23 cellular contexts compared by ENCODE assay signal in the genomic region with DNA sequence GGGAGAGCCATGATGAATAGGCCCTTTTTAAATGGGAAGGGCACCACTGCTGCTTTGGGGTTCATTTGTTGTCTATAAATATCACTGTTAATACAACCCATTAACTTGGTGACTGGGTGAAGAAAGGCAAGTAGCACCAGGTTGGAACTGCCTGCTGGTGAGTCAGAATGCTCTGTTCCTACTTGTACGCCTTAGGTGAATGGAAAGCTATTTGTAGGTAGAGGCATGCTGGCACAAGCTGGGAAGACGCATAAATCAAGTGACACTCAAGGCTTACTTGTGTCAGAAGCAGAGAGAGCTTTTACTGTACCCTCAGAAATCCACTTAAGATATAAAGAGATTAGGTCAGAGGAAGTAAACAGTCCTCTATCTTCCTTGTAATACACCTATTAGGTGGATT.
DNase-seq lines count a peak whose midpoint lies in the region; ATAC-seq and TF ChIP-seq lines count a peak whose summit lies in the region.
"Had no signal": no experiment of that assay in that cellular context is flagged by ENCODE, and none has a peak within 500 bp of the region (broad histone marks: within the 10 kb centered on the region; RNA-seq: fewer than 3 reads in every experiment).

No MANE protein-coding gene starts in this region.

- H3K4me1 ChIP-seq in esophagus squamous epithelium (peaks cover 12 to 83% (median 16%) of the 10 kb centered on the region in 3 donors), HAP-1 (no peaks in the 10 kb centered on the region)
- H3K4me1 ChIP-seq: esophagus muscularis mucosa, transverse colon had no signal

- CTCF ChIA-PET in activated CD4-positive, alpha-beta memory T cell treated with anti-CD3 and anti-CD28 coated beads, Interleukin-2, amount 10 ng/mL, durations not matched to agents 7 days and 5 days (lab: Charles Lee), result no interaction called here

- no peak overlapping the region for H3K4me3 Mint-ChIP-seq in activated CD4-positive, alpha-beta memory T cell treated with anti-CD3 and anti-CD28 coated beads, Interleukin-2, amount 10 ng/mL, durations not matched to agents 7 days and 5 days
- H3K4me3 Mint-ChIP-seq: GM23338; naive B cell; T-helper 1 cell treated with Interleukin-12 subunit alpha and Interleukin-12 subunit beta and Interleukin-4 antibody, amounts not matched to agents 30 μg/mL and 1 μg/mL, for 36 hours had no signal

- no peak overlapping the region for H3K4me3 ChIP-seq in esophagus squamous epithelium
- H3K4me3 ChIP-seq in skin epidermis, result no peak overlapping the region
- H3K4me3 ChIP-seq in HAP-1, result no peak overlapping the region
- H3K4me3 ChIP-seq: esophagus muscularis mucosa, GM23338, ovary, transverse colon had no signal

- H3K27me3 ChIP-seq in esophagus squamous epithelium (no peaks in the 10 kb centered on the region), HAP-1 (ENCODE audit: low read depth) (no peaks in the 10 kb centered on the region)
- H3K27me3 ChIP-seq: ovary, transverse colon had no signal

- no peaks in the 10 kb centered on the region for H3K9me3 Mint-ChIP-seq in activated CD4-positive, alpha-beta memory T cell treated with anti-CD3 and anti-CD28 coated beads, Interleukin-2, amount 10 ng/mL, durations not matched to agents 7 days and 5 days
- H3K9me3 Mint-ChIP-seq: GM23338; naive B cell; T-helper 1 cell treated with Interleukin-12 subunit alpha and Interleukin-12 subunit beta and Interleukin-4 antibody, amounts not matched to agents 30 μg/mL and 1 μg/mL, for 36 hours had no signal

- intact Hi-C loops in esophagus squamous epithelium (cut with DNase I), result no loop called here

- H3K36me3 ChIP-seq in esophagus squamous epithelium (no peaks in the 10 kb centered on the region), HAP-1 (replicated peaks) (no peaks in the 10 kb centered on the region)
- H3K36me3 ChIP-seq: esophagus muscularis mucosa, ovary, transverse colon had no signal

- no peaks in the 10 kb centered on the region for H3K4me1 Mint-ChIP-seq in activated CD4-positive, alpha-beta memory T cell treated with anti-CD3 and anti-CD28 coated beads, Interleukin-2, amount 10 ng/mL, durations not matched to agents 7 days and 5 days
- H3K4me1 Mint-ChIP-seq: GM23338, naive B cell had no signal

- peak; percentile 48 for DNase-seq in NCI-H1436 (lab: John Stamatoyannopoulos, UW)
- DNase-seq in NCI-H82 treated with DMSO at 0.1 percent for 48 hours (lab: John Stamatoyannopoulos, UW; ENCODE audit: unreplicated experiment), result peak; percentile 84
- DNase-seq in esophagus squamous epithelium (lab: John Stamatoyannopoulos, UW), result no peak
- DNase-seq in NCI-H2107 (lab: John Stamatoyannopoulos, UW), result no peak
- DNase-seq in activated CD4-positive, alpha-beta memory T cell treated with anti-CD3 and anti-CD28 coated beads, Interleukin-2, amount 10 ng/mL, durations not matched to agents 7 days and 5 days, result no peak
- no peak for DNase-seq in HAP-1 (ENCODE audit: low spot score in 2 of 2)
- DNase-seq: activated CD4-positive, alpha-beta T cell treated with anti-CD3 and anti-CD28 coated beads, Interleukin-2, amount 50 U/mL, for 48 hours; activated naive CD4-positive, alpha-beta T cell treated with Interleukin-2 at 50 U/mL for 16 hours; activated T-cell treated with anti-CD3 and anti-CD28 coated beads, Interleukin-2, amount 50 U/mL, for 1 hour; aorta; glutamatergic neuron; Karpas-422; naive B cell; NCI-H510A treated with DMSO at 0.1 percent for 48 hours; ovary; stimulated activated CD4-positive, alpha-beta T cell treated with anti-CD3 and anti-CD28 coated beads, Interleukin-2, amount 100 ng/mL, for 24 hours; stimulated activated naive CD4-positive, alpha-beta T cell treated with Interleukin-2 at 50 U/mL for 16 hours; transverse colon had no signal

- no peak overlapping the region for H3K27ac Mint-ChIP-seq in activated CD4-positive, alpha-beta memory T cell treated with anti-CD3 and anti-CD28 coated beads, Interleukin-2, amount 10 ng/mL, durations not matched to agents 7 days and 5 days
- H3K27ac Mint-ChIP-seq: GM23338; T-helper 1 cell treated with Interleukin-12 subunit alpha and Interleukin-12 subunit beta and Interleukin-4 antibody, amounts not matched to agents 30 μg/mL and 1 μg/mL, for 36 hours had no signal

- H3K27me3 Mint-ChIP-seq in activated CD4-positive, alpha-beta memory T cell treated with anti-CD3 and anti-CD28 coated beads, Interleukin-2, amount 10 ng/mL, durations not matched to agents 7 days and 5 days, result peaks cover 10% of the 10 kb centered on the region

- in situ Hi-C loops in HAP-1 (cut with MboI; ENCODE audit: low sequenced_read_pairs), result no loop called here

- ATAC-seq in GM19328 (IDR thresholded peaks at IDR 0.05; ENCODE audit: unreplicated experiment), result no peak
- ATAC-seq: GM23338 had no signal

- TF ChIP-seq CTCF in esophagus squamous epithelium (IDR thresholded peaks at IDR 0.05), result no peak

- no peaks in the 10 kb centered on the region for H3K36me3 Mint-ChIP-seq in activated CD4-positive, alpha-beta memory T cell treated with anti-CD3 and anti-CD28 coated beads, Interleukin-2, amount 10 ng/mL, durations not matched to agents 7 days and 5 days (ENCODE audit: low read depth)
- H3K36me3 Mint-ChIP-seq: naive B cell had no signal

- no peaks in the 10 kb centered on the region for H3K9me3 ChIP-seq in esophagus squamous epithelium
- no peaks in the 10 kb centered on the region for H3K9me3 ChIP-seq in HAP-1
- H3K9me3 ChIP-seq: esophagus muscularis mucosa, ovary, transverse colon had no signal

- H3K27ac ChIP-seq in esophagus squamous epithelium (peak overlapping the region; percentile 71 to 84 (median 78)), skin epidermis (peak overlapping the region in 18 of 21 experiments; percentile 10 to 81 (median 70))
- H3K27ac ChIP-seq: esophagus muscularis mucosa, ovary, transverse colon had no signal

- POLR2A ChIA-PET in activated CD4-positive, alpha-beta memory T cell treated with anti-CD3 and anti-CD28 coated beads, Interleukin-2, amount 10 ng/mL, durations not matched to agents 7 days and 5 days (lab: Charles Lee), result no interaction called here

- WGBS in esophagus squamous epithelium, 2 donors, result 56 to 64% methylated on average over 1 to 2 of the region's 2 CpGs

- TF ChIP-seq POLR2A in esophagus squamous epithelium (IDR thresholded peaks at IDR 0.05), result no peak

Comparison
In these comparisons a context has a peak if more than half of its experiments do, and no peak if none do; other contexts are left out.
1. DNase-seq: peak in NCI-H1436 (single experiment) and NCI-H82 treated with DMSO at 0.1 percent for 48 hours (single experiment); none in esophagus squamous epithelium (single experiment), NCI-H2107 (single experiment), activated CD4-positive, alpha-beta memory T cell treated with anti-CD3 and anti-CD28 coated beads, Interleukin-2, amount 10 ng/mL, durations not matched to agents 7 days and 5 days (single experiment) and HAP-1 (0 of 2).